Comparison of ENCODE assay signal across 11 cellular contexts in the genomic region with DNA sequence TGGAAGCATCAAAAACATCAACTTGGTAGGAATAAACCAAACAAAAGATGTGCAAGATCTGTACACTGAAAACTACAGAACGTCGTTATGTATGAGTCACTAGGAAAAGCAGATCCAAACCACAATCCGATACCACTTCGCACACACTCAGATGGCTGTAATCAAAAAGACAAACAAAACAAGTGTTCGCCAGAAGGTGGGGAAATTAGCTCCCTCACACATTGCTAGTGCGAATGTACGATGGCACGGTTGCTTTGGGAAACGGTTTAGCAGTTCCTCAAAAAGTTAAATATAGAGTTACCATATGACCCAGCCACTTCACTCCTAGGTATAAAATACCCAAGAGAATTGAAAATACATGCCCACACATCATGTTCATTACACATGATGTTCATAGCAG. TPM values are rescaled to one million over a fixed set of nuclear protein-coding genes. Genes with fewer than 3 reads are reported as not detected.
DNase-seq lines count a peak whose midpoint lies in the region; ATAC-seq, FAIRE-seq and TF ChIP-seq lines count a peak whose summit lies in the region.
"Had no signal": no experiment of that assay in that cellular context is flagged by ENCODE, and none has a peak within 500 bp of the region (broad histone marks: within the 10 kb centered on the region; RNA-seq: fewer than 3 reads in every experiment).

No MANE protein-coding gene starts in this region.

- no peak for TF ChIP-seq CTCF in natural killer cell (IDR thresholded peaks at IDR 0.05)
- peak; percentile 8 for TF ChIP-seq CTCF in choroid plexus epithelial cell (conservative IDR thresholded peaks at IDR 0.05; ENCODE audit: low read depth, low read length)

- peak; percentile 74 for FAIRE-seq in urothelium cell line (lab: Jason Lieb, UNC)
- FAIRE-seq: G401.6 had no signal

- no peak overlapping the region for H3K4me3 ChIP-seq in choroid plexus epithelial cell (ENCODE audit: low read depth, low read length)
- H3K4me3 ChIP-seq: lung had no signal

- H3K4me1 Mint-ChIP-seq in natural killer cell treated with Interleukin-12 subunit alpha and Interleukin-12 subunit beta and Interleukin-15 and Interleukin-18, amount 100 ng/mL, for 72 hours (ENCODE audit: low read depth in 2 of 2): peaks cover 19 to 20% of the 10 kb centered on the region in 2 donors
- peaks cover 5 to 8% of the 10 kb centered on the region in 2 donors for H3K4me1 Mint-ChIP-seq in natural killer cell

- no peaks in the 10 kb centered on the region for H3K9me3 Mint-ChIP-seq in natural killer cell treated with Interleukin-12 subunit alpha and Interleukin-12 subunit beta and Interleukin-15 and Interleukin-18, amount 100 ng/mL, for 72 hours
- H3K9me3 Mint-ChIP-seq in natural killer cell: no peaks in the 10 kb centered on the region

- peak; percentile 54 to 59 for ATAC-seq in natural killer cell treated with Interleukin-12 subunit alpha and Interleukin-12 subunit beta and Interleukin-15 and Interleukin-18, amount 100 ng/mL, for 72 hours
- ATAC-seq in natural killer cell: no peak
- ATAC-seq in GM21737 (IDR thresholded peaks at IDR 0.05; ENCODE audit: unreplicated experiment): no peak

- intact Hi-C loops in natural killer cell (cut with micrococcal nuclease): no loop called here

- peak overlapping the region; percentile 15 to 32 for H3K27ac Mint-ChIP-seq in natural killer cell treated with Interleukin-12 subunit alpha and Interleukin-12 subunit beta and Interleukin-15 and Interleukin-18, amount 100 ng/mL, for 72 hours
- no peak overlapping the region for H3K27ac Mint-ChIP-seq in natural killer cell

- no peak overlapping the region for H3K4me3 Mint-ChIP-seq in natural killer cell treated with Interleukin-12 subunit alpha and Interleukin-12 subunit beta and Interleukin-15 and Interleukin-18, amount 100 ng/mL, for 72 hours
- no peak overlapping the region for H3K4me3 Mint-ChIP-seq in natural killer cell

- no peaks in the 10 kb centered on the region for H3K36me3 Mint-ChIP-seq in natural killer cell treated with Interleukin-12 subunit alpha and Interleukin-12 subunit beta and Interleukin-15 and Interleukin-18, amount 100 ng/mL, for 72 hours
- H3K36me3 Mint-ChIP-seq in natural killer cell: no peaks in the 10 kb centered on the region

- DNase-seq in natural killer cell treated with Interleukin-12 subunit alpha and Interleukin-12 subunit beta and Interleukin-15 and Interleukin-18, amount 100 ng/mL, for 72 hours (ENCODE audit: low spot score): no peak
- no peak for DNase-seq in natural killer cell
- peak; percentile 87 for DNase-seq in NOMO-1 treated with DMSO at 0.1 percent for 48 hours (lab: John Stamatoyannopoulos, UW; ENCODE audit: unreplicated experiment)
- peak; percentile 85 for DNase-seq in choroid plexus epithelial cell (ENCODE audit: low read depth)
- DNase-seq in urothelium cell line (ENCODE audit: low spot score): no peak
- no peak for DNase-seq in amniotic stem cell (lab: John Stamatoyannopoulos, UW)
- no peak for DNase-seq in epidermal melanocyte (ENCODE audit: insufficient read length, low spot score)
- DNase-seq: aorta had no signal

- H3K27me3 Mint-ChIP-seq in natural killer cell treated with Interleukin-12 subunit alpha and Interleukin-12 subunit beta and Interleukin-15 and Interleukin-18, amount 100 ng/mL, for 72 hours: peaks cover 4 to 9% of the 10 kb centered on the region in 2 donors
- peaks cover 18 to 22% of the 10 kb centered on the region in 2 donors for H3K27me3 Mint-ChIP-seq in natural killer cell (ENCODE audit: low read depth in 2 of 2)

RNA-seq across cellular contexts. Expression of a gene that starts 14.8 kb away (rescaled TPM):
- total RNA-seq in natural killer cell treated with Interleukin-12 subunit alpha and Interleukin-12 subunit beta and Interleukin-15 and Interleukin-18, amount 100 ng/mL, for 72 hours: under 1 TPM; 0.38 to 0.53 TPM
- total RNA-seq in natural killer cell: under 1 TPM; 0.09 to 0.16 (median 0.10) TPM

RNA-seq across cellular contexts. Expression of a gene that starts 26.3 kb away (rescaled TPM):
- total RNA-seq in natural killer cell treated with Interleukin-12 subunit alpha and Interleukin-12 subunit beta and Interleukin-15 and Interleukin-18, amount 100 ng/mL, for 72 hours: 1 to 10 TPM; 1.9 to 3.5 TPM
- under 1 TPM in 2 of 3 donors, not detected in 1; 0.27 to 0.78 TPM for total RNA-seq in natural killer cell

RNA-seq across cellular contexts. Expression of a gene that starts 45.9 kb away (rescaled TPM):
- not detected for total RNA-seq in natural killer cell treated with Interleukin-12 subunit alpha and Interleukin-12 subunit beta and Interleukin-15 and Interleukin-18, amount 100 ng/mL, for 72 hours
- total RNA-seq in natural killer cell: 1 to 10 TPM; 1.4 to 3.4 (median 2.6) TPM

RNA-seq across cellular contexts. Expression of a gene that starts 47.8 kb away (rescaled TPM):
- total RNA-seq in natural killer cell treated with Interleukin-12 subunit alpha and Interleukin-12 subunit beta and Interleukin-15 and Interleukin-18, amount 100 ng/mL, for 72 hours: 100 to 1,000 TPM; 135 to 338 TPM
- total RNA-seq in natural killer cell: 100 to 1,000 TPM in 2 of 3 donors, 10 to 100 TPM in 1; 75.3 to 111 (median 110) TPM

Comparison
In these comparisons a context has a peak if more than half of its experiments do, and no peak if none do; other contexts are left out.
1. ATAC-seq: peak in natural killer cell treated with Interleukin-12 subunit alpha and Interleukin-12 subunit beta and Interleukin-15 and Interleukin-18, amount 100 ng/mL, for 72 hours (2 of 2); none in natural killer cell (0 of 3) and GM21737 (single experiment).
2. H3K27ac Mint-ChIP-seq: peak in natural killer cell treated with Interleukin-12 subunit alpha and Interleukin-12 subunit beta and Interleukin-15 and Interleukin-18, amount 100 ng/mL, for 72 hours (2 of 2); none in natural killer cell (0 of 2).
3. DNase-seq: peak in NOMO-1 treated with DMSO at 0.1 percent for 48 hours (single experiment) and choroid plexus epithelial cell (single experiment); none in natural killer cell treated with Interleukin-12 subunit alpha and Interleukin-12 subunit beta and Interleukin-15 and Interleukin-18, amount 100 ng/mL, for 72 hours (single experiment), natural killer cell (single experiment), urothelium cell line (single experiment), amniotic stem cell (single experiment) and epidermal melanocyte (single experiment).